Comparison of ENCODE assay signal across 1 cellular context in the genomic region with DNA sequence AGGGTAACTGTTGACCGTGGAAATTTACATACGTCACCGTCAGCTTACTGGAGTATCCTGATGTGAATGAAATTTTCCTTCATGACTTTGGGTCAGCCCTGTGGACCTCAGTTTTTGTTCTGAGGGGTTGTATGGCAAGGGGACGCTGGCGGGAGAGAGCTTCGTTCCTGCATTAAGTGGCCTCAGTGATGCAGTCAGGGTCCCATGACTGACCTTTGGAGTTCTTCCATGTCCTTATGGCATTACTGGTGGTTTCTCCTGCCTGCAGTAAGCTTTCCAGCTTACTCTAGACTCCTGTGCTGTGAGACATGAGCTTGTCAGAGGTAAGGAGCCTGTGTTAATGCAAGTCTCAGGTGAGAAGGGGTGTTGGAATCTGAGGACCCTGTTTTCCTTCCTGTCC.
TF ChIP-seq lines count a peak whose summit lies in the region.

No MANE protein-coding gene starts in this region.

TF ChIP-seq in GM23338, 12 proteins besides CTCF, POLR2A, EP300 and RAD21 (continued from another document):
- TF ChIP-seq ZNF462 (CRISPR knock-in tag; IDR thresholded peaks at IDR 0.05) (no peak), NANOG (IDR thresholded peaks at IDR 0.05; ENCODE audit: borderline replicate concordance) (no peak), EZH2phosphoT487 (IDR thresholded peaks at IDR 0.05; ENCODE audit: unreplicated experiment) (no peak), EZH2 (IDR thresholded peaks at IDR 0.05; ENCODE audit: low read depth, unreplicated experiment) (no peak)
